17 cellular contexts compared by ENCODE assay signal in genomic region chr14:102980409-102980810, GRCh38. TPM values are rescaled to one million over a fixed set of nuclear protein-coding genes. Genes with fewer than 3 reads are reported as not detected.
DNase-seq lines count a peak whose midpoint lies in the region; ATAC-seq and TF ChIP-seq lines count a peak whose summit lies in the region.
"Had no signal": no experiment of that assay in that cellular context is flagged by ENCODE, and none has a peak within 500 bp of the region (broad histone marks: within the 10 kb centered on the region; RNA-seq: fewer than 3 reads in every experiment).

No MANE protein-coding gene starts in this region.

- H3K27me3 ChIP-seq in right atrium auricular region (no peaks in the 10 kb centered on the region), left ventricle myocardium inferior (ENCODE audit: low read depth) (no peaks in the 10 kb centered on the region)
- H3K27me3 ChIP-seq: SJSA1 had no signal

- H3K9me3 ChIP-seq in right atrium auricular region (no peaks in the 10 kb centered on the region), left ventricle myocardium inferior (replicated peaks) (no peaks in the 10 kb centered on the region)
- H3K9me3 ChIP-seq: SJSA1 had no signal

- H3K4me1 ChIP-seq in right atrium auricular region (no peaks in the 10 kb centered on the region), left ventricle myocardium inferior (no peaks in the 10 kb centered on the region)
- H3K4me1 ChIP-seq: SJSA1 had no signal

- intact Hi-C loops in Right ventricle myocardium inferior (cut with DNase I): no loop called here
- intact Hi-C loops in left ventricle myocardium inferior (cut with micrococcal nuclease): no loop called here

- no peak for DNase-seq in Right ventricle myocardium inferior (ENCODE audit: missing footprints)
- DNase-seq in right atrium auricular region (ENCODE audit: low spot score): no peak
- peak; percentile 33 for DNase-seq in fibroblast of mammary gland (ENCODE audit: low read depth)
- no peak for DNase-seq in left ventricle myocardium inferior
- no peak for DNase-seq in NCI-H146 treated with DMSO at 0.1 percent for 48 hours (lab: John Stamatoyannopoulos, UW; ENCODE audit: unreplicated experiment)
- DNase-seq: NCI-H1436, NCI-H2081, NCI-H2227 treated with DMSO at 0.1 percent for 48 hours, NCI-H526, RPMI8226 had no signal

- no peak overlapping the region for H3K4me3 ChIP-seq in right atrium auricular region
- H3K4me3 ChIP-seq in fibroblast of mammary gland (ENCODE audit: control insufficient read depth, low read depth, low read length): no peak overlapping the region
- no peak overlapping the region for H3K4me3 ChIP-seq in left ventricle myocardium inferior
- H3K4me3 ChIP-seq: SJSA1 had no signal

- peak overlapping the region in 1 of 2 donors; percentile 28 for H3K27ac ChIP-seq in right atrium auricular region
- peak overlapping the region; percentile 9 for H3K27ac ChIP-seq in left ventricle myocardium inferior (replicated peaks)
- H3K27ac ChIP-seq: 22Rv1, C4-2B, SJSA1 had no signal

- ATAC-seq in Right ventricle myocardium inferior (peak; percentile 73), HG03045 (IDR thresholded peaks at IDR 0.05; ENCODE audit: unreplicated experiment) (no peak), HG02623 (IDR thresholded peaks at IDR 0.05; ENCODE audit: unreplicated experiment) (no peak), GM18520 (IDR thresholded peaks at IDR 0.05; ENCODE audit: unreplicated experiment) (no peak)

- peaks cover 78% of the 10 kb centered on the region for H3K36me3 ChIP-seq in right atrium auricular region
- H3K36me3 ChIP-seq in left ventricle myocardium inferior: peaks cover 94% of the 10 kb centered on the region

- TF ChIP-seq CTCF in right atrium auricular region (IDR thresholded peaks at IDR 0.05): no peak
- no peak for TF ChIP-seq CTCF in fibroblast of mammary gland (conservative IDR thresholded peaks at IDR 0.05; ENCODE audit: control insufficient read depth, insufficient read depth, low read depth, low read length)
- TF ChIP-seq CTCF in left ventricle myocardium inferior (IDR thresholded peaks at IDR 0.05; ENCODE audit: borderline replicate concordance): no peak

RNA-seq across cellular contexts. Expression of gene AMN, which starts 57.9 kb away (rescaled TPM):
- total RNA-seq in Right ventricle myocardium inferior: 0.14 TPM
- under 1 TPM in 1 of 2 donors, not detected in 1; 0.71 TPM for total RNA-seq in right atrium auricular region
- total RNA-seq in left ventricle myocardium inferior: not detected
- total RNA-seq: LHCN-M2, SJSA1 had no signal
